8 cellular contexts compared by ENCODE assay signal in the genomic region with DNA sequence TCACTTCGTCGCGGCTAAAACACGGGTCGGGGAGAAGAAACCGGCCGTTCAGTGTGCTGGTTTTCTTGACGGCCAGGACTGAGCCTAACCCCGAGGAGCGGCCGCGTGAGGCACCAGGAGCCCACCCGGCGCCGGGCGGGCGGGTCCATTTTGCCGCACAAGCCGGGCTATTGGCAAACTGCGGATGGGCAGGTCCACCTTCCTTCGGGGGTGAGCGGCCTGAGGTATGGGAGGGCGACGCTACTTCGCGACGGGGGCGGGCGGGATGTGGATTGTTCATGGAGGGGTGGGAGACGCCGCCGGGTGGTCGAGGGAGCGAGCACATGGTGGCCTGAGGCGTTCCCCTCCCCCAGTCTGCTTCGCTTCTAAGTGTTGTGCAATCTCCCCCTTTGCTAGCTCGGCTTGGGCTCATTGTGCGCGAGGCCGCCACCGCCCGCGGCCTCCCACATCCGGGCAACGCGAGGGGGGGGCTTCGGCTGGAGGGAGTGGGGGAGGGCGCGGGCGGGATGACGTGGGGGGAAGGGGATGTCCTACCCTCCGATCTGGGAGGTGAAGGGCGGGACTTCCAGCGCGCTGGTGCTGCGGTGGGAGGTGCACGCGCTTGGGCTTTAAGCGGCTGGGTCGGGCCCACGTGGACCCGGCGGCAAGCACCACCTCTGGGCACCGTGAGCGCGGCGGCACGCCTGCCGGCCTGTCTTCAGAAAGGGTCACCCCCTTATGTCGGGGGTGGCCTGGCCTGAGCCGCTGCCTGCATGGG. TPM values are rescaled to one million over a fixed set of nuclear protein-coding genes. Genes with fewer than 3 reads are reported as not detected.
DNase-seq lines count a peak whose midpoint lies in the region; ATAC-seq and TF ChIP-seq lines count a peak whose summit lies in the region.

No MANE protein-coding gene starts in this region.

- TF ChIP-seq CTCF in SK-N-SH (IDR thresholded peaks at IDR 0.05) (no peak), omental fat pad (IDR thresholded peaks at IDR 0.05) (no peak)

- peaks cover 67 to 71% of the 10 kb centered on the region in 2 experiments for H3K36me3 ChIP-seq in SK-N-SH (replicated peaks in 1 of 2; ENCODE audit: control insufficient read depth in 1 of 2, insufficient read depth in 2 of 2, low read length in 1 of 2)

- DNase-seq in LoVo (ENCODE audit: low spot score) = peak; percentile 73
- DNase-seq in SK-N-SH = peak; percentile 94
- peak; percentile 89 for DNase-seq in activated naive CD4-positive, alpha-beta T cell treated with anti-CD3 and anti-CD28 coated beads, Interleukin-2, amount 50 U/mL, for 16 hours
- peak; percentile 95 for DNase-seq in glomerular visceral epithelial cell (ENCODE audit: extremely low spot score)
- DNase-seq in omental fat pad (ENCODE audit: low spot score) = no peak
- peak; percentile 81 for DNase-seq in superior temporal gyrus (ENCODE audit: extremely low spot score)

- H2AFZ ChIP-seq in SK-N-SH (ENCODE audit: low read depth) = no peak overlapping the region

- no peak for TF ChIP-seq RAD21 in SK-N-SH (IDR thresholded peaks at IDR 0.05; ENCODE audit: low read length)

- CTCF ChIA-PET in SK-N-SH (lab: Yijun Ruan, JAX) = interaction anchor here (1.0 to 5.9 kb wide), 4 partner anchors 12 to 114 kb away, joined by 3 to 40 read pairs (median 6); partner anchors contain the start of genes SENP3 and TP53

- WGBS in SK-N-SH (ENCODE audit: low lambda C conversion rate) = 2% methylated on average over 12 of the region's 71 CpGs

- peak overlapping the region; percentile 100 for H3K9ac ChIP-seq in SK-N-SH

- TF ChIP-seq EP300 in SK-N-SH (IDR thresholded peaks at IDR 0.05; ENCODE audit: borderline replicate concordance in 1 of 2, low read depth in 1 of 2, low read length in 1 of 2) = no peak

- no peaks in the 10 kb centered on the region for H3K27me3 ChIP-seq in SK-N-SH (ENCODE audit: insufficient read depth)

- POLR2A ChIA-PET in SK-N-SH (lab: Yijun Ruan, JAX) = interaction anchor here (1.0 to 4.3 kb wide), 5 partner anchors 11 to 113 kb away, joined by 3 to 37 read pairs (median 5); partner anchors contain the start of genes MPDU1, SENP3 and TNFSF13

- peak overlapping the region; percentile 98 to 100 for H3K4me3 ChIP-seq in SK-N-SH (ENCODE audit: low read depth in 2 of 2, low read length in 1 of 2)

- H3K79me2 ChIP-seq in SK-N-SH (ENCODE audit: insufficient read depth) = peaks cover 70% of the 10 kb centered on the region

- ATAC-seq in GM18498 (IDR thresholded peaks at IDR 0.05; ENCODE audit: unreplicated experiment) (peak; percentile 23), omental fat pad (ENCODE audit: low FRiP score) (peak; percentile 15), GM21390 (IDR thresholded peaks at IDR 0.05; ENCODE audit: unreplicated experiment) (no peak)

- H3K27ac ChIP-seq in SK-N-SH (ENCODE audit: low read depth in 2 of 2, low read length in 1 of 2) = peak overlapping the region; percentile 92

- H3K9me3 ChIP-seq in SK-N-SH = no peaks in the 10 kb centered on the region

- peaks cover 16 to 33% of the 10 kb centered on the region in 2 experiments for H3K4me1 ChIP-seq in SK-N-SH (ENCODE audit: control insufficient read depth in 1 of 2, insufficient read depth in 2 of 2, low read depth in 1 of 2, low read length in 1 of 2)

- H3K9me2 ChIP-seq in SK-N-SH = no peaks in the 10 kb centered on the region

- peak overlapping the region; percentile 96 for H3K4me2 ChIP-seq in SK-N-SH

- H4K20me1 ChIP-seq in SK-N-SH (ENCODE audit: insufficient read depth) = peaks cover 55% of the 10 kb centered on the region

- peaks cover 71% of the 10 kb centered on the region for H3F3A ChIP-seq in SK-N-SH (replicated peaks; ENCODE audit: insufficient read depth)

TF ChIP-seq in SK-N-SH, 30 proteins besides CTCF, POLR2A, EP300 and RAD21 (continues in another document):
- TF ChIP-seq, protein P1, sequence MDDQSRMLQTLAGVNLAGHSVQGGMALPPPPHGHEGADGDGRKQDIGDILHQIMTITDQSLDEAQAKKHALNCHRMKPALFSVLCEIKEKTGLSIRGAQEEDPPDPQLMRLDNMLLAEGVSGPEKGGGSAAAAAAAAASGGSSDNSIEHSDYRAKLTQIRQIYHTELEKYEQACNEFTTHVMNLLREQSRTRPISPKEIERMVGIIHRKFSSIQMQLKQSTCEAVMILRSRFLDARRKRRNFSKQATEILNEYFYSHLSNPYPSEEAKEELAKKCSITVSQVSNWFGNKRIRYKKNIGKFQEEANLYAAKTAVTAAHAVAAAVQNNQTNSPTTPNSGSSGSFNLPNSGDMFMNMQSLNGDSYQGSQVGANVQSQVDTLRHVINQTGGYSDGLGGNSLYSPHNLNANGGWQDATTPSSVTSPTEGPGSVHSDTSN (IDR thresholded peaks at IDR 0.05) = 0 out of 2 replicates have a peak, but pooled peaks have one; percentile 3
- TF ChIP-seq POLR2AphosphoS5 (IDR thresholded peaks at IDR 0.05; ENCODE audit: low read depth, low read length) (peak; percentile 55; the same call in 1 of the 2 replicates), TCF12 (IDR thresholded peaks at IDR 0.05) (0 out of 2 replicates have a peak, but pooled peaks have one; percentile 30), JUND (IDR thresholded peaks at IDR 0.05) (no peak), MAX (IDR thresholded peaks at IDR 0.05; ENCODE audit: low read depth) (peak; percentile 93), RFX5 (IDR thresholded peaks at IDR 0.05; ENCODE audit: low read length) (no peak), CHD2 (IDR thresholded peaks at IDR 0.05; ENCODE audit: low read length, partially characterized antibody) (peak; percentile 74)
- TF ChIP-seq, protein P2, sequence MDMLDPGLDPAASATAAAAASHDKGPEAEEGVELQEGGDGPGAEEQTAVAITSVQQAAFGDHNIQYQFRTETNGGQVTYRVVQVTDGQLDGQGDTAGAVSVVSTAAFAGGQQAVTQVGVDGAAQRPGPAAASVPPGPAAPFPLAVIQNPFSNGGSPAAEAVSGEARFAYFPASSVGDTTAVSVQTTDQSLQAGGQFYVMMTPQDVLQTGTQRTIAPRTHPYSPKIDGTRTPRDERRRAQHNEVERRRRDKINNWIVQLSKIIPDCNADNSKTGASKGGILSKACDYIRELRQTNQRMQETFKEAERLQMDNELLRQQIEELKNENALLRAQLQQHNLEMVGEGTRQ (IDR thresholded peaks at IDR 0.05; ENCODE audit: borderline replicate concordance, low read depth, low read length) = no peak
- TF ChIP-seq, protein P3, sequence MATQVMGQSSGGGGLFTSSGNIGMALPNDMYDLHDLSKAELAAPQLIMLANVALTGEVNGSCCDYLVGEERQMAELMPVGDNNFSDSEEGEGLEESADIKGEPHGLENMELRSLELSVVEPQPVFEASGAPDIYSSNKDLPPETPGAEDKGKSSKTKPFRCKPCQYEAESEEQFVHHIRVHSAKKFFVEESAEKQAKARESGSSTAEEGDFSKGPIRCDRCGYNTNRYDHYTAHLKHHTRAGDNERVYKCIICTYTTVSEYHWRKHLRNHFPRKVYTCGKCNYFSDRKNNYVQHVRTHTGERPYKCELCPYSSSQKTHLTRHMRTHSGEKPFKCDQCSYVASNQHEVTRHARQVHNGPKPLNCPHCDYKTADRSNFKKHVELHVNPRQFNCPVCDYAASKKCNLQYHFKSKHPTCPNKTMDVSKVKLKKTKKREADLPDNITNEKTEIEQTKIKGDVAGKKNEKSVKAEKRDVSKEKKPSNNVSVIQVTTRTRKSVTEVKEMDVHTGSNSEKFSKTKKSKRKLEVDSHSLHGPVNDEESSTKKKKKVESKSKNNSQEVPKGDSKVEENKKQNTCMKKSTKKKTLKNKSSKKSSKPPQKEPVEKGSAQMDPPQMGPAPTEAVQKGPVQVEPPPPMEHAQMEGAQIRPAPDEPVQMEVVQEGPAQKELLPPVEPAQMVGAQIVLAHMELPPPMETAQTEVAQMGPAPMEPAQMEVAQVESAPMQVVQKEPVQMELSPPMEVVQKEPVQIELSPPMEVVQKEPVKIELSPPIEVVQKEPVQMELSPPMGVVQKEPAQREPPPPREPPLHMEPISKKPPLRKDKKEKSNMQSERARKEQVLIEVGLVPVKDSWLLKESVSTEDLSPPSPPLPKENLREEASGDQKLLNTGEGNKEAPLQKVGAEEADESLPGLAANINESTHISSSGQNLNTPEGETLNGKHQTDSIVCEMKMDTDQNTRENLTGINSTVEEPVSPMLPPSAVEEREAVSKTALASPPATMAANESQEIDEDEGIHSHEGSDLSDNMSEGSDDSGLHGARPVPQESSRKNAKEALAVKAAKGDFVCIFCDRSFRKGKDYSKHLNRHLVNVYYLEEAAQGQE (IDR thresholded peaks at IDR 0.05; ENCODE audit: low read depth, low read length) = peak; percentile 60; the same call in 1 of the 2 replicates

RNA-seq across cellular contexts. Expression of gene CD68, which starts 5.9 kb away (rescaled TPM):
- 34.6 and 62.4 TPM in 2 replicates for polyA plus RNA-seq in SK-N-SH (2012; rRNA removed)
- polyA plus RNA-seq in SK-N-SH (2012; cell fraction: cytosol; rRNA removed) = 22.0 and 35.5 TPM in 2 replicates
- polyA plus RNA-seq in SK-N-SH (2012; cell fraction: nucleus; rRNA removed) = 2.4 and 3.1 TPM in 2 replicates
- 100 to 1,000 TPM in 3 of 4 donors, 10 to 100 TPM in 1; 99.1 to 321 (median 191) TPM for total RNA-seq in omental fat pad

RNA-seq across cellular contexts. Expression of gene MPDU1, which starts 10.2 kb away (rescaled TPM):
- 126 and 142 TPM in 2 replicates for polyA plus RNA-seq in SK-N-SH (2012; rRNA removed)
- 85.1 and 108 TPM in 2 replicates for polyA plus RNA-seq in SK-N-SH (2012; cell fraction: cytosol; rRNA removed)
- polyA plus RNA-seq in SK-N-SH (2012; cell fraction: nucleus; rRNA removed) = 114 and 134 TPM in 2 replicates
- total RNA-seq in omental fat pad = 100 to 1,000 TPM in 3 of 4 donors, 10 to 100 TPM in 1; 86.5 to 144 (median 122) TPM

RNA-seq across cellular contexts. Expression of gene SENP3, which starts 11.8 kb away (rescaled TPM):
- 80.8 and 103 TPM in 2 replicates for polyA plus RNA-seq in SK-N-SH (2012; rRNA removed)
- polyA plus RNA-seq in SK-N-SH (2012; cell fraction: cytosol; rRNA removed) = 69.1 and 90.7 TPM in 2 replicates
- 84.6 and 106 TPM in 2 replicates for polyA plus RNA-seq in SK-N-SH (2012; cell fraction: nucleus; rRNA removed)
- total RNA-seq in omental fat pad = 10 to 100 TPM; 48.9 to 66.7 (median 59.0) TPM

RNA-seq across cellular contexts. Expression of gene TNFSF13, which starts 15.0 kb away (rescaled TPM):
- polyA plus RNA-seq in SK-N-SH (2012; rRNA removed) = 1.0 and 2.1 TPM in 2 replicates
- polyA plus RNA-seq in SK-N-SH (2012; cell fraction: cytosol; rRNA removed) = 1.4 TPM in 2 replicates
- polyA plus RNA-seq in SK-N-SH (2012; cell fraction: nucleus; rRNA removed) = 2.0 and 2.6 TPM in 2 replicates
- 10 to 100 TPM; 24.5 to 70.9 (median 48.3) TPM for total RNA-seq in omental fat pad

RNA-seq across cellular contexts. Expression of gene SOX15, which starts 16.4 kb away (rescaled TPM):
- polyA plus RNA-seq in SK-N-SH (2012; rRNA removed) = 1.3 TPM in 2 replicates
- 0.59 and 1.1 TPM in 2 replicates for polyA plus RNA-seq in SK-N-SH (2012; cell fraction: cytosol; rRNA removed)
- polyA plus RNA-seq in SK-N-SH (2012; cell fraction: nucleus; rRNA removed) = 1.6 and 1.7 TPM in 2 replicates
- under 1 TPM in 3 of 4 donors, not detected in 1; 0.56 to 0.95 (median 0.72) TPM for total RNA-seq in omental fat pad
